In the genomic region with DNA sequence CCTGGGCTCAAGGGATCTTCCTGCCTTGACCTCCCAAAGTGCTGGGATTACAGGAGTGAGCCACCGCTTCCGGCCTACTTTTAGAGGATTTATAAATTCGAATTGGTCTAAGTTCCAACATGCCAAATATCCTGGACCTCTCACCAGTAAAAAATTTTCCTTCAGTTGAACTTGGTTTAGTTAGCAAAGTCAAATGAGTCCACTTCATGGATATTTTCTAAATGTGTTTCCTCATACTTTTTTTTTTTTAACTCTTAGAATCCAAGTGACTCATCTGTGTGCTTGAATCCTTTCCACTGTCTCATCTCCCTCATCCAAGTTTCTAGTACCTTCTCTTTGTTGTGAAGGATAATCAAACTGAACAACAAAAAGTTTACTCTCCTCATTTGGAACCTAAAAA, we compare ENCODE assay signal across 18 cellular contexts. TPM values are rescaled to one million over a fixed set of nuclear protein-coding genes. Genes with fewer than 3 reads are reported as not detected.
DNase-seq lines count a peak whose midpoint lies in the region; ATAC-seq, FAIRE-seq and TF ChIP-seq lines count a peak whose summit lies in the region.
"Had no signal": no experiment of that assay in that cellular context is flagged by ENCODE, and none has a peak within 500 bp of the region (broad histone marks: within the 10 kb centered on the region; RNA-seq: fewer than 3 reads in every experiment).

No MANE protein-coding gene starts in this region.

- no peak for FAIRE-seq in HepG2 (lab: Jason Lieb, UNC)
- FAIRE-seq: A204.1, HTR-8/SVneo had no signal

- TF ChIP-seq CTCF in right lobe of liver (IDR thresholded peaks at IDR 0.05) (no peak), HepG2 (CRISPR knock-in tag; IDR thresholded peaks at IDR 0.05) (no peak), RWPE2 (IDR thresholded peaks at IDR 0.05; ENCODE audit: poor library complexity, severe bottlenecking) (no peak), upper lobe of left lung (IDR thresholded peaks at IDR 0.05) (no peak)

- POLR2A ChIA-PET in HepG2 (lab: Yijun Ruan, JAX), result no interaction called here

- no peak for ATAC-seq in right lobe of liver
- ATAC-seq in HepG2, result no peak
- peak; percentile 59 for ATAC-seq in RWPE2 (ENCODE audit: low read depth)
- ATAC-seq in HG02763 (IDR thresholded peaks at IDR 0.05; ENCODE audit: unreplicated experiment), result no peak
- ATAC-seq in GM18861 (IDR thresholded peaks at IDR 0.05; ENCODE audit: unreplicated experiment), result no peak
- no peak for ATAC-seq in upper lobe of left lung (ENCODE audit: low FRiP score in 2 of 2)
- ATAC-seq: lower lobe of right lung, T-helper 17 cell had no signal

- no peaks in the 10 kb centered on the region for H3K79me2 ChIP-seq in HepG2 (ENCODE audit: insufficient read depth, low read length)

- in situ Hi-C loops in HepG2 (cut with HindIII; ENCODE audit: extremely low pct_ligation_motif_present, low pct_unique_long_range_greater_than_20kb), result no loop called here

- intact Hi-C loops in right lobe of liver (cut with DNase I), result no loop called here
- intact Hi-C loops in HepG2 (cut with micrococcal nuclease; ENCODE audit: unreplicated experiment), result loop anchor here (5.0 kb wide), 1 partner anchor 1443 kb away; no protein-coding TSS in a partner anchor

- 90% methylated on average over 3 of the region's 3 CpGs for WGBS in right lobe of liver (ENCODE audit: insufficient coverage, low coverage, low lambda C conversion rate, missing lambda C conversion rate)
- WGBS in HepG2 (ENCODE audit: low lambda C conversion rate), result 83% methylated on average over 3 of the region's 3 CpGs
- 72 to 83% methylated on average over 3 of the region's 3 CpGs for WGBS in upper lobe of left lung, 2 donors

- H3K27ac ChIP-seq in right lobe of liver, result peak overlapping the region in 2 of 3 donors; percentile 6 to 20
- no peak overlapping the region for H3K27ac ChIP-seq in HepG2 (ENCODE audit: extremely low read length, insufficient read depth, low read length)
- H3K27ac ChIP-seq in RWPE2 (ENCODE audit: poor library complexity, severe bottlenecking), result peak overlapping the region; percentile 69
- peak overlapping the region in 2 of 4 donors; percentile 3 to 41 for H3K27ac ChIP-seq in upper lobe of left lung
- H3K27ac ChIP-seq: lower lobe of right lung had no signal

- no peak for TF ChIP-seq EP300 in HepG2 (IDR thresholded peaks at IDR 0.05; ENCODE audit: low read depth in 2 of 2, low read length in 2 of 2)
- no peak for TF ChIP-seq EP300 in HepG2 (CRISPR knock-in tag; IDR thresholded peaks at IDR 0.05; ENCODE audit: borderline replicate concordance)
- TF ChIP-seq EP300 in upper lobe of left lung (IDR thresholded peaks at IDR 0.05), result no peak

- DNase-seq in right lobe of liver (no peak), HepG2 (ENCODE audit: low spot score) (no peak), RWPE2 (ENCODE audit: low spot score) (no peak), fibroblast of peridontal ligament (ENCODE audit: extremely low read depth) (peak; percentile 70), DMS79 treated with DMSO at 0.1 percent for 48 hours (lab: John Stamatoyannopoulos, UW) (no peak), upper lobe of left lung (no peak)
- DNase-seq: activated CD4-positive, alpha-beta T cell treated with anti-CD3 and anti-CD28 coated beads, Interleukin-2, amount 50 U/mL, for 1 hour; DND-41; lower lobe of right lung; NCI-H345; occipital lobe; stimulated activated CD4-positive, alpha-beta T cell treated with anti-CD3 and anti-CD28 coated beads, Interleukin-12 subunit alpha, Interleukin-12 subunit beta, amount 100 ng/mL, for 4 hours; T-helper 17 cell; trophoblast cell had no signal

- H3K9me3 ChIP-seq in right lobe of liver (no peaks in the 10 kb centered on the region), HepG2 (ENCODE audit: low read length) (no peaks in the 10 kb centered on the region), RWPE2 (ENCODE audit: severe bottlenecking) (no peaks in the 10 kb centered on the region), upper lobe of left lung (no peaks in the 10 kb centered on the region)
- H3K9me3 ChIP-seq: lower lobe of right lung had no signal

- no peak for TF ChIP-seq RAD21 in HepG2 (CRISPR knock-in tag; IDR thresholded peaks at IDR 0.05)

- H4K20me1 ChIP-seq in HepG2 (ENCODE audit: insufficient read depth, low read length), result no peaks in the 10 kb centered on the region

- no peaks in the 10 kb centered on the region for H3K27me3 ChIP-seq in right lobe of liver
- H3K27me3 ChIP-seq in HepG2 (ENCODE audit: control insufficient read depth in 1 of 2, insufficient read depth in 2 of 2, low read length in 2 of 2), result no peaks in the 10 kb centered on the region
- no peaks in the 10 kb centered on the region for H3K27me3 ChIP-seq in RWPE2 (ENCODE audit: insufficient read depth, poor library complexity, severe bottlenecking)
- no peaks in the 10 kb centered on the region for H3K27me3 ChIP-seq in upper lobe of left lung

- H3K36me3 ChIP-seq in right lobe of liver (no peaks in the 10 kb centered on the region), HepG2 (replicated peaks in 1 of 2; ENCODE audit: control insufficient read depth in 1 of 2, insufficient read depth in 2 of 2, low read length in 2 of 2) (no peaks in the 10 kb centered on the region), RWPE2 (ENCODE audit: low read depth) (no peaks in the 10 kb centered on the region), upper lobe of left lung (no peaks in the 10 kb centered on the region)
- H3K36me3 ChIP-seq: lower lobe of right lung had no signal

- H3K9ac ChIP-seq in HepG2 (ENCODE audit: insufficient read depth, low read depth, low read length), result no peak overlapping the region

- H3K4me1 ChIP-seq in right lobe of liver (peaks cover 0 to 31% (median 13%) of the 10 kb centered on the region in 4 donors), HepG2 (ENCODE audit: insufficient read depth, low read length) (peaks cover 30% of the 10 kb centered on the region), RWPE2 (ENCODE audit: insufficient read depth, poor library complexity, severe bottlenecking) (peaks cover 22% of the 10 kb centered on the region), upper lobe of left lung (peaks cover 22 to 31% (median 24%) of the 10 kb centered on the region in 4 donors)

- no peak overlapping the region for H3K4me3 ChIP-seq in right lobe of liver
- H3K4me3 ChIP-seq in HepG2 (replicated peaks in 1 of 3; ENCODE audit: insufficient read depth in 1 of 3, low read depth in 2 of 3, low read length in 3 of 3), result no peak overlapping the region
- no peak overlapping the region for H3K4me3 ChIP-seq in RWPE2 (ENCODE audit: severe bottlenecking)
- no peak overlapping the region for H3K4me3 ChIP-seq in upper lobe of left lung
- H3K4me3 ChIP-seq: lower lobe of right lung had no signal

- TF ChIP-seq POLR2A in right lobe of liver (IDR thresholded peaks at IDR 0.05), result no peak
- TF ChIP-seq POLR2A in HepG2 (IDR thresholded peaks at IDR 0.05; ENCODE audit: insufficient read depth in 1 of 2, low read depth in 2 of 2, low read length in 2 of 2), result no peak
- no peak for TF ChIP-seq POLR2A in upper lobe of left lung (IDR thresholded peaks at IDR 0.05)

- BruUV-seq in HepG2 (replicated peaks; lab: Mats Ljungman, UMichigan), result no TSS peak

- CTCF ChIA-PET in HepG2 (lab: Yijun Ruan, JAX; ENCODE audit: low intra/inter-chr PET ratio, low total read pairs), result no interaction called here

- no peak overlapping the region for H3K4me2 ChIP-seq in HepG2 (ENCODE audit: low read depth, low read length)

- no peak overlapping the region for H2AFZ ChIP-seq in HepG2 (ENCODE audit: low read length)

TF ChIP-seq in HepG2, 621 proteins besides CTCF, POLR2A, EP300 and RAD21:
- TF ChIP-seq YEATS2 (CRISPR knock-in tag; IDR thresholded peaks at IDR 0.05; ENCODE audit: borderline replicate concordance), result no peak
TF ChIP-seq in HepG2: peak in this region for 0.

RNA-seq across cellular contexts. Expression of a gene that starts 49.7 kb away (rescaled TPM):
- total RNA-seq in right lobe of liver, result 10 to 100 TPM; 29.5 to 85.0 (median 51.1) TPM
- 2.5 and 3.9 TPM in 2 replicates for total RNA-seq in HepG2 (2016; rRNA removed; fragmentation: Illumina TruSeq; extraction: Trizol)
- total RNA-seq in HepG2 (2016; cell fraction: cytosol; rRNA removed; fragmentation: Illumina TruSeq; extraction: Trizol; ENCODE audit: low read depth), result 0.20 and 0.26 TPM in 2 replicates
- total RNA-seq in HepG2 (2016; cell fraction: insoluble cytoplasmic fraction; rRNA removed; fragmentation: Illumina TruSeq; extraction: Trizol), result 2.2 and 3.2 TPM in 2 replicates
- total RNA-seq in HepG2 (2016; cell fraction: membrane; rRNA removed; fragmentation: Illumina TruSeq; extraction: Trizol), result 0.90 and 0.96 TPM in 2 replicates
- total RNA-seq in HepG2 (2016; cell fraction: nucleus; rRNA removed; fragmentation: Illumina TruSeq; extraction: Trizol), result 1.5 and 1.6 TPM in 2 replicates
- polyA plus RNA-seq in HepG2 (2011; rRNA removed), result 1.2 and 2.0 TPM in 2 replicates
- 1.8 and 2.5 TPM in 2 replicates for polyA plus RNA-seq in HepG2 (2011; cell fraction: cytosol; rRNA removed)
- polyA plus RNA-seq in HepG2 (2011; cell fraction: nucleus; rRNA removed), result 2.0 and 3.4 TPM in 2 replicates
- polyA plus RNA-seq in HepG2 (2012), result 2.9 and 3.1 TPM in 2 replicates
- 0.06 and 0.08 TPM in 2 replicates for polyA plus RNA-seq in HepG2 (2016; cell fraction: cytosol; fragmentation: Illumina TruSeq; extraction: Trizol; ENCODE audit: low read depth)
- polyA plus RNA-seq in HepG2 (2016; cell fraction: insoluble cytoplasmic fraction; fragmentation: Illumina TruSeq; extraction: Trizol; ENCODE audit: low read depth), result 2.9 and 4.7 TPM in 2 replicates
- 0.32 and 0.45 TPM in 2 replicates for polyA plus RNA-seq in HepG2 (2016; cell fraction: membrane; fragmentation: Illumina TruSeq; extraction: Trizol; ENCODE audit: low read depth)
- 1.5 TPM in 2 replicates for polyA plus RNA-seq in HepG2 (2016; cell fraction: nucleus; fragmentation: Illumina TruSeq; extraction: Trizol; ENCODE audit: insufficient read depth, low read depth)
- 9.8 and 38.2 TPM in 2 replicates for polyA minus RNA-seq in HepG2 (2011; rRNA and poly(A)+ RNA removed; ENCODE audit: low replicate concordance)
- 2.9 and 3.0 TPM in 2 replicates for polyA minus RNA-seq in HepG2 (2011; cell fraction: cytosol; rRNA and poly(A)+ RNA removed)
- polyA minus RNA-seq in HepG2 (2011; cell fraction: nucleus; rRNA and poly(A)+ RNA removed), result 1.8 and 2.9 TPM in 2 replicates
- 100 to 1,000 TPM; 111 to 448 (median 149) TPM for total RNA-seq in upper lobe of left lung

Comparison
In these comparisons a context has a peak if more than half of its experiments do, and no peak if none do; other contexts are left out.
1. RNA of a gene that starts 49.7 kb away (total RNA-seq): 111 to 448 TPM in upper lobe of left lung and 29.5 to 85.0 TPM in right lobe of liver; 0.20 to 3.9 TPM in HepG2; every median in the first group is over 4 times any median in the second.